ENCODE assay signal across 8 cellular contexts in the genomic region with DNA sequence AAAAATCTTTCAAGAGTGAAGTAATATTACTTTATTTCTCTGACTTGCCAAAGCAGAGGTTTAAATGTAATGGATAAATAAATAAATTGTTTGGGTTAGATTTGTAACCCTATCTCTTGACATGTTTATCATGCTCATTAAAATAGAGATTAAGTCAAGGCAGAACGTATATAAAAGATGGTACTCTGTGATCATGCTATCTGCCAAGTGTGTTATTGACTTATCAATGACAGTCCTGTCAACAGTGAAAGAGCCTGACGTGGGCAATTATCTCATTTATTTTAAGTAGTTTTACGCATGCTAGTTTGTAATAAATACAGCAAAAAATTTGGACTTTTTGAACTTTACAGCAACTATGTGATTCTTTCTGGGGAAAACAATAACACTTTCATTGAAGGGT.
"Had no signal": no experiment of that assay in that cellular context is flagged by ENCODE, and none has a peak within 500 bp of the region (broad histone marks: within the 10 kb centered on the region; RNA-seq: fewer than 3 reads in every experiment).

No MANE protein-coding gene starts in this region.

- H2AFZ ChIP-seq: GM23338 had no signal

- ATAC-seq: GM23338 had no signal

- FAIRE-seq: H1, H54, HTR-8/SVneo had no signal

- H3K4me3 ChIP-seq: GM23338 had no signal

- DNase-seq: H9, HCEC 1CT, HFFc6, KBM-7 had no signal

- H3K4me2 ChIP-seq: GM23338 had no signal
